In genomic region chr18:50287441-50288347, GRCh38 we compare ENCODE assay signal across 1 cellular context.
A peak's percentile ranks its signal among the peaks of the same experiment; 100 is the strongest.
TF ChIP-seq lines count a peak whose summit lies in the region.

Gene CXXC1 (minus strand): TSS chr18:50287692. CDS start chr18:50287589, 103 bp downstream.

TF ChIP-seq in HepG2, 621 proteins besides CTCF, POLR2A, EP300 and RAD21 (continued from another document):
- TF ChIP-seq E2F1 (CRISPR knock-in tag; IDR thresholded peaks at IDR 0.05): peak; percentile 43; the same call in 1 of the 2 replicates
- peak; percentile 8; the same call in 1 of the 2 replicates for TF ChIP-seq ZBTB43 (CRISPR knock-in tag; conservative IDR thresholded peaks at IDR 0.05)
